ENCODE assay signal across 9 cellular contexts in genomic region chr6:56714982-56715456, GRCh38.
DNase-seq lines count a peak whose midpoint lies in the region; ATAC-seq and TF ChIP-seq lines count a peak whose summit lies in the region.
"Had no signal": no experiment of that assay in that cellular context is flagged by ENCODE, and none has a peak within 500 bp of the region (broad histone marks: within the 10 kb centered on the region; RNA-seq: fewer than 3 reads in every experiment).

No MANE protein-coding gene starts in this region.

- DNase-seq in NCI-H146 (lab: John Stamatoyannopoulos, UW): peak; percentile 40
- no peak for DNase-seq in NCI-H146 treated with DMSO at 0.1 percent for 48 hours (lab: John Stamatoyannopoulos, UW; ENCODE audit: unreplicated experiment)
- peak; percentile 86 for DNase-seq in iris pigment epithelial cell (ENCODE audit: low read depth)
- no peak for DNase-seq in transverse colon
- no peak for DNase-seq in HUDEP-2 (lab: John Stamatoyannopoulos, UW; ENCODE audit: unreplicated experiment in 76 of 76)
- DNase-seq: activated CD4-positive, alpha-beta T cell treated with anti-CD3 and anti-CD28 coated beads for 4 hours had no signal

- peaks cover 10 to 38% (median 19%) of the 10 kb centered on the region in 4 donors for H3K4me1 ChIP-seq in transverse colon

- peak overlapping the region; percentile 26 for H3K27ac ChIP-seq in angular gyrus (ENCODE audit: low read depth, low read length)
- peak overlapping the region; percentile 46 to 61 (median 55) for H3K27ac ChIP-seq in transverse colon

- no peaks in the 10 kb centered on the region for H3K36me3 ChIP-seq in transverse colon

- TF ChIP-seq CTCF in transverse colon (IDR thresholded peaks at IDR 0.05): no peak

- H3K27me3 ChIP-seq in transverse colon: no peaks in the 10 kb centered on the region

- intact Hi-C loops in transverse colon (cut with DNase I; ENCODE audit: low total_unique reads): no loop called here

- H3K4me3 ChIP-seq in transverse colon: no peak overlapping the region

- 42 to 55% methylated on average over 2 of the region's 2 CpGs for WGBS in transverse colon (ENCODE audit: low coverage in 1 of 2), 2 donors

- TF ChIP-seq EP300 in transverse colon (IDR thresholded peaks at IDR 0.05; ENCODE audit: low read depth): no peak

- TF ChIP-seq POLR2A in transverse colon (IDR thresholded peaks at IDR 0.05): no peak

- in situ Hi-C loops in transverse colon (cut with MboI; ENCODE audit: low pct_ligation_motif_present in 1 of 4, low pct_unique_long_range_greater_than_20kb in 1 of 4, low sequenced_read_pairs in 3 of 4): loop anchor here in 2 of 4 donors (25.0 kb wide), 2 partner anchors 122 to 147 kb away; no protein-coding TSS in a partner anchor

- no peaks in the 10 kb centered on the region for H3K9me3 ChIP-seq in transverse colon

- ATAC-seq in GM18909 (IDR thresholded peaks at IDR 0.05; ENCODE audit: poor library complexity, unreplicated experiment) (no peak), GM21381 (IDR thresholded peaks at IDR 0.05; ENCODE audit: unreplicated experiment) (no peak)

Comparison
In these comparisons a context has a peak if more than half of its experiments do, and no peak if none do; other contexts are left out.
1. DNase-seq: peak in NCI-H146 (single experiment) and iris pigment epithelial cell (single experiment); none in NCI-H146 treated with DMSO at 0.1 percent for 48 hours (single experiment), transverse colon (single experiment) and HUDEP-2 (0 of 76).